Comparison of ENCODE assay signal across 8 cellular contexts in genomic region chr4:7103031-7103598, GRCh38. TPM values are rescaled to one million over a fixed set of nuclear protein-coding genes. Genes with fewer than 3 reads are reported as not detected.
A peak's percentile ranks its signal among the peaks of the same experiment; 100 is the strongest.
DNase-seq lines count a peak whose midpoint lies in the region; ATAC-seq, FAIRE-seq and TF ChIP-seq lines count a peak whose summit lies in the region.

No MANE protein-coding gene starts in this region.

- intact Hi-C loops in IMR-90 (cut with micrococcal nuclease) = loop anchor here (1.0 to 5.0 kb wide), 2 partner anchors 22 to 89 kb away; partner anchors contain the start of gene SORCS2

- H3K4me1 ChIP-seq in IMR-90 (ENCODE audit: control insufficient read depth, insufficient read depth, low read length) (peaks cover 6% of the 10 kb centered on the region; the same call in 1 of the 2 replicates), neutrophil (ENCODE audit: control insufficient read depth in 1 of 2, insufficient read depth in 1 of 2, low read depth in 1 of 2, low read length in 1 of 2) (peaks cover 17 to 22% of the 10 kb centered on the region in 2 experiments), subcutaneous abdominal adipose tissue (ENCODE audit: control insufficient read depth in 5 of 5, insufficient read depth in 5 of 5, low read length in 5 of 5) (peaks cover 3 to 24% (median 23%) of the 10 kb centered on the region in 5 donors)

- H4K8ac ChIP-seq in IMR-90 (ENCODE audit: low read depth in 2 of 2, low read length in 2 of 2) = peak overlapping the region; percentile 57 to 71

- no peak for FAIRE-seq in frontal cortex (lab: Jason Lieb, UNC)

- CTCF ChIA-PET in IMR-90 (lab: Yijun Ruan, JAX) = interaction anchor here (0.7 to 1.2 kb wide), 4 partner anchors 9 to 849 kb away, joined by 3 read pairs; no protein-coding TSS in a partner anchor
- CTCF ChIA-PET in RWPE1 (lab: Yijun Ruan, JAX) = interaction anchor here (0.6 kb wide), 1 partner anchor 9 kb away, joined by 3 read pairs; no protein-coding TSS in a partner anchor

- H3K4me3 ChIP-seq in IMR-90 (ENCODE audit: insufficient read depth, low read depth, low read length) (peak overlapping the region; percentile 81), neutrophil (ENCODE audit: low read depth in 1 of 2, low read length in 1 of 2) (peak overlapping the region; percentile 67 to 68), subcutaneous abdominal adipose tissue (ENCODE audit: low read depth in 1 of 5, low read length in 5 of 5) (peak overlapping the region; percentile 70 to 86 (median 73))

- ATAC-seq in GM21528 (IDR thresholded peaks at IDR 0.05; ENCODE audit: low FRiP score, unreplicated experiment) (peak; percentile 89), IMR-90 (ENCODE audit: low read depth) (peak; percentile 96)

- in situ Hi-C loops in IMR-90 (cut with MboI; ENCODE audit: low sequenced_read_pairs) = no loop called here

- TF ChIP-seq RAD21 in IMR-90 (IDR thresholded peaks at IDR 0.05; ENCODE audit: low read length) = no peak

- BruUV-seq in IMR-90 (replicated peaks; lab: Mats Ljungman, UMichigan) = no TSS peak

- H4K91ac ChIP-seq in IMR-90 (ENCODE audit: insufficient read depth, low read depth, low read length) = 0 out of 2 replicates have a peak overlapping the region, but pooled peaks have one; percentile 36

- H3K23ac ChIP-seq in IMR-90 (ENCODE audit: low read depth, low read length) = no peak overlapping the region

- peak; percentile 94 for DNase-seq in DMS53 (lab: John Stamatoyannopoulos, UW)
- peak; percentile 35 for DNase-seq in IMR-90
- peak; percentile 93 for DNase-seq in RWPE1 (ENCODE audit: low spot score)
- DNase-seq in activated gamma-delta T cell (lab: John Stamatoyannopoulos, UW) = peak; percentile 48
- peak; percentile 84 to 85 for DNase-seq in frontal cortex (ENCODE audit: low spot score in 2 of 2)

- H3K36me3 ChIP-seq in IMR-90 (ENCODE audit: control insufficient read depth, insufficient read depth, low read length) (no peaks in the 10 kb centered on the region), neutrophil (no peaks in the 10 kb centered on the region), subcutaneous abdominal adipose tissue (ENCODE audit: control insufficient read depth in 5 of 5, insufficient read depth in 5 of 5, low read length in 5 of 5) (no peaks in the 10 kb centered on the region)

- H3K4me2 ChIP-seq in IMR-90 (ENCODE audit: low read depth, low read length) = peak overlapping the region; percentile 93

- TF ChIP-seq POLR2A in IMR-90 (IDR thresholded peaks at IDR 0.05; ENCODE audit: low read depth, low read length) = no peak

- H3K14ac ChIP-seq in IMR-90 (replicated peaks; ENCODE audit: low read depth, low read length) = peak overlapping the region; percentile 12; the same call in 1 of the 2 replicates

- H2BK5ac ChIP-seq in IMR-90 (ENCODE audit: low read depth, low read length, poor library complexity, severe bottlenecking) = no peak overlapping the region

- no peak overlapping the region for H3K56ac ChIP-seq in IMR-90 (ENCODE audit: extremely low read depth, insufficient read depth, low read length)

- peak overlapping the region; percentile 53 for H2AK9ac ChIP-seq in IMR-90 (replicated peaks; ENCODE audit: low read depth, low read length, poor library complexity)

- 0% methylated on average over 6 of the region's 34 CpGs; no CpG with 5 or more reads in 1 of the 2 experiments for whole genome bisulfite sequencing in IMR-90 (ENCODE audit: extremely low coverage in 2 of 2, insufficient read length in 1 of 2), 2 experiments

- peak overlapping the region; percentile 18; the same call in 1 of the 2 replicates for H2AK5ac ChIP-seq in IMR-90 (ENCODE audit: low read depth, low read length)

- H3K27ac ChIP-seq in IMR-90 (ENCODE audit: insufficient read depth, low read length) (peak overlapping the region; percentile 27; the same call in 1 of the 2 replicates), RWPE1 (peak overlapping the region; percentile 64), neutrophil (peak overlapping the region; percentile 39), subcutaneous abdominal adipose tissue (ENCODE audit: low read depth, low read length) (no peak overlapping the region)

- H3K9ac ChIP-seq in IMR-90 (ENCODE audit: low read depth, low read length) = peak overlapping the region; percentile 73
- H3K9ac ChIP-seq in subcutaneous abdominal adipose tissue (ENCODE audit: low read length in 5 of 5) = peak overlapping the region in 4 of 5 donors; percentile 46 to 86 (median 84)

- POLR2A ChIA-PET in IMR-90 (lab: Charles Lee; ENCODE audit: unreplicated experiment) (no interaction called here), RWPE1 (lab: Yijun Ruan, JAX; ENCODE audit: low non-redundant PET) (no interaction called here)

- H3K79me1 ChIP-seq in IMR-90 (ENCODE audit: low read depth in 1 of 2, low read length in 2 of 2) = no peaks in the 10 kb centered on the region

- peak overlapping the region; percentile 46; the same call in 1 of the 2 replicates for H3K18ac ChIP-seq in IMR-90 (ENCODE audit: low read depth, low read length)

- H2AFZ ChIP-seq in IMR-90 (replicated peaks; ENCODE audit: low read length, poor library complexity) = peak overlapping the region; percentile 88

- H3K9me3 ChIP-seq in IMR-90 (ENCODE audit: control insufficient read depth, insufficient read depth, low read length) = no peaks in the 10 kb centered on the region
- H3K9me3 ChIP-seq in neutrophil = no peaks in the 10 kb centered on the region
- H3K9me3 ChIP-seq in subcutaneous abdominal adipose tissue (ENCODE audit: control insufficient read depth in 5 of 5, low read length in 5 of 5) = no peaks in the 10 kb centered on the region

- dilution Hi-C loops in IMR-90 (cut with HindIII; ENCODE audit: low sequenced_read_pairs, unreplicated experiment) = no loop called here

- TF ChIP-seq CTCF in IMR-90 (conservative IDR thresholded peaks at IDR 0.05; ENCODE audit: low read depth, low read length) = no peak
- TF ChIP-seq CTCF in RWPE1 (conservative IDR thresholded peaks at IDR 0.05; ENCODE audit: low read depth) = peak; percentile 20; the same call in 1 of the 2 replicates
- TF ChIP-seq CTCF in neutrophil (IDR thresholded peaks at IDR 0.05) = no peak

- 0 out of 2 replicates have a peak overlapping the region, but pooled peaks have one; percentile 56 for H3K4ac ChIP-seq in IMR-90 (ENCODE audit: low read depth, low read length)

- H3K27me3 ChIP-seq in IMR-90 (ENCODE audit: control insufficient read depth, insufficient read depth, low read length) (peaks cover 12% of the 10 kb centered on the region), neutrophil (peaks cover 61% of the 10 kb centered on the region), subcutaneous abdominal adipose tissue (ENCODE audit: control insufficient read depth in 5 of 5, insufficient read depth in 4 of 5, low read length in 5 of 5) (peaks cover 0 to under 1% (median 0%) of the 10 kb centered on the region in 5 donors)

- H4K20me1 ChIP-seq in IMR-90 (ENCODE audit: insufficient read depth, low read length) = peaks cover 4% of the 10 kb centered on the region; the same call in 1 of the 2 replicates

- H2BK20ac ChIP-seq in IMR-90 (ENCODE audit: low read depth, low read length) = no peak overlapping the region

- no peak overlapping the region for H2BK15ac ChIP-seq in IMR-90 (ENCODE audit: low read depth, low read length)

- H3K9me1 ChIP-seq in IMR-90 (ENCODE audit: insufficient read depth, low read length) = peaks cover 7% of the 10 kb centered on the region; the same call in 1 of the 2 replicates

- no peak overlapping the region for H2BK120ac ChIP-seq in IMR-90 (ENCODE audit: low read depth, low read length)

- no peak overlapping the region; the same call in 1 of the 2 replicates for H4K5ac ChIP-seq in IMR-90 (ENCODE audit: low read depth, low read length)

TF ChIP-seq in IMR-90, 13 proteins besides CTCF, POLR2A, EP300 and RAD21:
- TF ChIP-seq FOS (IDR thresholded peaks at IDR 0.05; ENCODE audit: low read depth, low read length) (no peak), MAZ (IDR thresholded peaks at IDR 0.05; ENCODE audit: borderline replicate concordance, low read depth, low read length) (no peak), MXI1 (IDR thresholded peaks at IDR 0.05; ENCODE audit: borderline replicate concordance, low read depth, low read length) (no peak), SMC3 (IDR thresholded peaks at IDR 0.05; ENCODE audit: low read depth, low read length) (no peak), CEBPB (IDR thresholded peaks at IDR 0.05; ENCODE audit: low read depth, low read length) (no peak), USF2 (IDR thresholded peaks at IDR 0.05; ENCODE audit: low read depth, low read length) (no peak)
- TF ChIP-seq, protein P1, sequence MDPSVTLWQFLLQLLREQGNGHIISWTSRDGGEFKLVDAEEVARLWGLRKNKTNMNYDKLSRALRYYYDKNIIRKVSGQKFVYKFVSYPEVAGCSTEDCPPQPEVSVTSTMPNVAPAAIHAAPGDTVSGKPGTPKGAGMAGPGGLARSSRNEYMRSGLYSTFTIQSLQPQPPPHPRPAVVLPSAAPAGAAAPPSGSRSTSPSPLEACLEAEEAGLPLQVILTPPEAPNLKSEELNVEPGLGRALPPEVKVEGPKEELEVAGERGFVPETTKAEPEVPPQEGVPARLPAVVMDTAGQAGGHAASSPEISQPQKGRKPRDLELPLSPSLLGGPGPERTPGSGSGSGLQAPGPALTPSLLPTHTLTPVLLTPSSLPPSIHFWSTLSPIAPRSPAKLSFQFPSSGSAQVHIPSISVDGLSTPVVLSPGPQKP (IDR thresholded peaks at IDR 0.05; ENCODE audit: borderline replicate concordance, low read depth, low read length) = no peak

RNA-seq across cellular contexts. Expression of gene GRPEL1, which starts 35.3 kb away (rescaled TPM):
- 33.0 and 48.6 TPM in 2 replicates for total RNA-seq in IMR-90 (2012; rRNA removed)
- polyA plus RNA-seq in IMR-90 (2012; rRNA removed) = 32.0 and 33.9 TPM in 2 replicates
- polyA plus RNA-seq in IMR-90 (2012; cell fraction: cytosol; rRNA removed) = 9.0 and 14.6 TPM in 2 replicates
- 5.0 and 19.1 TPM in 2 replicates for polyA plus RNA-seq in IMR-90 (2012; cell fraction: nucleus; rRNA removed; ENCODE audit: low replicate concordance)
- 15.1 TPM for total RNA-seq in frontal cortex

RNA-seq across cellular contexts. Expression of gene TADA2B, which starts 59.9 kb away (rescaled TPM):
- total RNA-seq in IMR-90 (2012; rRNA removed) (6.1 and 8.1 TPM in 2 replicates), frontal cortex (19.2 TPM)
- polyA plus RNA-seq in IMR-90 (2012; rRNA removed) = 8.1 and 8.6 TPM in 2 replicates
- 5.2 and 6.9 TPM in 2 replicates for polyA plus RNA-seq in IMR-90 (2012; cell fraction: cytosol; rRNA removed)
- polyA plus RNA-seq in IMR-90 (2012; cell fraction: nucleus; rRNA removed; ENCODE audit: low replicate concordance) = 5.7 and 6.6 TPM in 2 replicates

Comparison
In these comparisons a context has a peak if more than half of its experiments do, and no peak if none do; other contexts are left out.
1. DNase-seq: peak in every context shown above with its lines; median percentile 94 in DMS53; 93 in RWPE1; 84 in frontal cortex; 48 in activated gamma-delta T cell; 35 in IMR-90.